In the genomic region with DNA sequence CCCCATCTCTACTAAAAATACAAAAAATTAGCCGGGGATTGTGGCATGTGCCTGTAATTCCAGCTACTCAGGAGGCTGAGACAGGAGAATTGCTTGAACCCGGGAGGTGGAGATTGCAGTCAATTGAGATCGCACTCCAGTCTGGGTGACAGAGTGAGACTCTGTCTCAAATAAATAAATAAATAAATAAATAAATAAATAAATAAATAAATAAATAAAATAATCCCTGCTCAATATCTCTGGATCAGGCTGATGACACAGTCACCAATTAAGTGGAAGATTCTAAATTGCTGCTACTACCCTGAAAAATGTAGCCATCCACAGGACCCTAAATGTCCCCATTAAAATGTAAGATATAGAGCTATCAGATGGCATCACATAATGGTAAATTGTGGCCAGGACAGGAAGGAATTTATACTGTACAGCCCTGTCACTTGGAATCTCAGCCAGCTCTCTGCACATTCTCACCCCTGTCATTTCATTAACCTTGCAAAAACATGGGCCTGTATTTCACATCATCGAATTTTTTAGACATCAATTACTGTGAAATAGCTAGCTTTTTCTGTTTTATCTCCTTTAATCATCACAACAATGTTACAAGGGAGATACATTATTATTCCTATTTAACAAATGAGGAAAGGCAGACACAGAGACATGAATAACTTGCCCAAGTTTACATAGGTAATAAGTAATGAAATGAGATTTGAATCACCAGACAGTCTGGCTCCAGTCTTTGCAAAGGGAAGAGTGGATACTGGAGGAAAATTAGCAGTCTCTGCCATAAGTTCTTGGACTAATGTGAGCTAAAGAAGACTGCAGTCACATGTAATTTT, we compare ENCODE assay signal across 2 cellular contexts.
TF ChIP-seq lines count a peak whose summit lies in the region.

No MANE protein-coding gene starts in this region.

TF ChIP-seq in HEK293, 187 proteins besides CTCF, POLR2A, EP300 and RAD21 (continued from another document and continues in another):
- TF ChIP-seq, protein P1, sequence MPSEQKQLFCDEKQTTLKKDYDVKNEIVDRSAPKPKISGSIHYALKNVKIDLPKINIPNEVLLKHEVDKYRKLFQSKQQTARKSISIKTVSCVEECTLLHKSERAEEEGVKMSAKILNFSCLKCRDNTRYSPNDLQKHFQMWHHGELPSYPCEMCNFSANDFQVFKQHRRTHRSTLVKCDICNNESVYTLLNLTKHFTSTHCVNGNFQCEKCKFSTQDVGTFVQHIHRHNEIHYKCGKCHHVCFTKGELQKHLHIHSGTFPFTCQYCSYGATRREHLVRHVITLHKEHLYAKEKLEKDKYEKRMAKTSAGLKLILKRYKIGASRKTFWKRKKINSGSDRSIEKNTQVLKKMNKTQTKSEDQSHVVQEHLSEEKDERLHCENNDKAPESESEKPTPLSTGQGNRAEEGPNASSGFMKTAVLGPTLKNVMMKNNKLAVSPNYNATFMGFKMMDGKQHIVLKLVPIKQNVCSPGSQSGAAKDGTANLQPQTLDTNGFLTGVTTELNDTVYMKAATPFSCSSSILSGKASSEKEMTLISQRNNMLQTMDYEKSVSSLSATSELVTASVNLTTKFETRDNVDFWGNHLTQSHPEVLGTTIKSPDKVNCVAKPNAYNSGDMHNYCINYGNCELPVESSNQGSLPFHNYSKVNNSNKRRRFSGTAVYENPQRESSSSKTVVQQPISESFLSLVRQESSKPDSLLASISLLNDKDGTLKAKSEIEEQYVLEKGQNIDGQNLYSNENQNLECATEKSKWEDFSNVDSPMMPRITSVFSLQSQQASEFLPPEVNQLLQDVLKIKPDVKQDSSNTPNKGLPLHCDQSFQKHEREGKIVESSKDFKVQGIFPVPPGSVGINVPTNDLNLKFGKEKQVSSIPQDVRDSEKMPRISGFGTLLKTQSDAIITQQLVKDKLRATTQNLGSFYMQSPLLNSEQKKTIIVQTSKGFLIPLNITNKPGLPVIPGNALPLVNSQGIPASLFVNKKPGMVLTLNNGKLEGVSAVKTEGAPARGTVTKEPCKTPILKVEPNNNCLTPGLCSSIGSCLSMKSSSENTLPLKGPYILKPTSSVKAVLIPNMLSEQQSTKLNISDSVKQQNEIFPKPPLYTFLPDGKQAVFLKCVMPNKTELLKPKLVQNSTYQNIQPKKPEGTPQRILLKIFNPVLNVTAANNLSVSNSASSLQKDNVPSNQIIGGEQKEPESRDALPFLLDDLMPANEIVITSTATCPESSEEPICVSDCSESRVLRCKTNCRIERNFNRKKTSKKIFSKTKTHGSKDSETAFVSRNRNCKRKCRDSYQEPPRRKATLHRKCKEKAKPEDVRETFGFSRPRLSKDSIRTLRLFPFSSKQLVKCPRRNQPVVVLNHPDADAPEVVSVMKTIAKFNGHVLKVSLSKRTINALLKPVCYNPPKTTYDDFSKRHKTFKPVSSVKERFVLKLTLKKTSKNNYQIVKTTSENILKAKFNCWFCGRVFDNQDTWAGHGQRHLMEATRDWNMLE (tag by site-specific recombination; conservative IDR thresholded peaks at IDR 0.05; ENCODE audit: low read depth): peak; percentile 91
- TF ChIP-seq ZNF560 (tag by site-specific recombination; IDR thresholded peaks at IDR 0.05; ENCODE audit: borderline replicate concordance): peak; percentile 86; the same call in 1 of the 2 replicates
- TF ChIP-seq, protein P2, sequence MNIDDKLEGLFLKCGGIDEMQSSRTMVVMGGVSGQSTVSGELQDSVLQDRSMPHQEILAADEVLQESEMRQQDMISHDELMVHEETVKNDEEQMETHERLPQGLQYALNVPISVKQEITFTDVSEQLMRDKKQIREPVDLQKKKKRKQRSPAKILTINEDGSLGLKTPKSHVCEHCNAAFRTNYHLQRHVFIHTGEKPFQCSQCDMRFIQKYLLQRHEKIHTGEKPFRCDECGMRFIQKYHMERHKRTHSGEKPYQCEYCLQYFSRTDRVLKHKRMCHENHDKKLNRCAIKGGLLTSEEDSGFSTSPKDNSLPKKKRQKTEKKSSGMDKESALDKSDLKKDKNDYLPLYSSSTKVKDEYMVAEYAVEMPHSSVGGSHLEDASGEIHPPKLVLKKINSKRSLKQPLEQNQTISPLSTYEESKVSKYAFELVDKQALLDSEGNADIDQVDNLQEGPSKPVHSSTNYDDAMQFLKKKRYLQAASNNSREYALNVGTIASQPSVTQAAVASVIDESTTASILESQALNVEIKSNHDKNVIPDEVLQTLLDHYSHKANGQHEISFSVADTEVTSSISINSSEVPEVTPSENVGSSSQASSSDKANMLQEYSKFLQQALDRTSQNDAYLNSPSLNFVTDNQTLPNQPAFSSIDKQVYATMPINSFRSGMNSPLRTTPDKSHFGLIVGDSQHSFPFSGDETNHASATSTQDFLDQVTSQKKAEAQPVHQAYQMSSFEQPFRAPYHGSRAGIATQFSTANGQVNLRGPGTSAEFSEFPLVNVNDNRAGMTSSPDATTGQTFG (tag by site-specific recombination; IDR thresholded peaks at IDR 0.05; ENCODE audit: borderline replicate concordance): no peak
- TF ChIP-seq ZNF549 (tag by site-specific recombination; IDR thresholded peaks at IDR 0.05): no peak
- TF ChIP-seq ZNF629 (tag by site-specific recombination; IDR thresholded peaks at IDR 0.05): peak; percentile 53; the same call in 1 of the 2 replicates
- TF ChIP-seq ZNF610 (tag by site-specific recombination; IDR thresholded peaks at IDR 0.05; ENCODE audit: borderline replicate concordance): no peak
- peak; percentile 62; the same call in 1 of the 2 replicates for TF ChIP-seq GLI2 (tag by site-specific recombination; IDR thresholded peaks at IDR 0.05; ENCODE audit: borderline replicate concordance, low read depth)
- peak; percentile 69; the same call in 1 of the 2 replicates for TF ChIP-seq ZNF664 (tag by site-specific recombination; IDR thresholded peaks at IDR 0.05)
- peak; percentile 35; the same call in 1 of the 2 replicates for TF ChIP-seq OVOL3 (tag by site-specific recombination; IDR thresholded peaks at IDR 0.05)
- no peak for TF ChIP-seq ZFP3 (tag by site-specific recombination; IDR thresholded peaks at IDR 0.05; ENCODE audit: low read depth)
- TF ChIP-seq ZNF202 (tag by site-specific recombination; IDR thresholded peaks at IDR 0.05; ENCODE audit: borderline replicate concordance): peak; percentile 95; the same call in 1 of the 2 replicates

TF ChIP-seq in SK-N-SH, 30 proteins besides CTCF, POLR2A, EP300 and RAD21 (continued from another document):
- TF ChIP-seq YY1 (IDR thresholded peaks at IDR 0.05; ENCODE audit: low read depth): no peak
